Comparison of ENCODE assay signal across 1 cellular context in the genomic region with DNA sequence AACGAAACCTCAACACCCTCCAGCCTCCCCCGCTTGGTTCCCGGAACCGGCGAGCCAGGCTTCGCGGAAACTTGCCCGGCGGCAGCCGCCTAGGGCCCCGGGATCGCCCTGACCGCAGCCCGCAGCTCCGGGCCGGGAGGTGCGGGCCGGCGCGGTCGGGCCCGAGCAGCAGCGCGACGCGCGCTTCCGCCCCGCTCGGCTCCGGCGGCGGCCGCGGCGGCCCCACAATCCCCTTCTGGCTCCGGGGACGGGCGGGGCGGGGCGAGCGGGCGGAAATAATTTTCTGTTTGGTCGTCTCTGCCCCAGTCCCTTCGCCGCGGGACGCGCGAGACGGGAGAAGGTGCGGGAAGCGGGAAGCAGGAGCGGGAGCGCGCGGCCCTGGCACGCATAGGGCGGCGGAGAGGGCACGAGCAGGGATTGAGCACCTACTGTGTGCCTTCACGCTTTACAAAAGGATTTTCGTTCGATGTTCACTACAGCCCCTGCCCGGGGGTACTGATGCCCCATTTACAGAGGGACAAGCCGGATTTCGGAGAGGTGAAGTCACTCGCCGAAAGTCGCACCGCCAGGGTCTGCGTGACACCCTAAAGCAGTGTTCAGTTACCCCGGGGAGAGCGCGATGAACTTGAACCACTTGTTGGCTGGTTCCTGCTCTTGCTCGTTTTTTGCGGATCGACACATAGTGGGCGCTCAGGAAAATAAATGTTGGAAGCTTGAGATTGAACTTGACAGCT.
A peak's percentile ranks its signal among the peaks of the same experiment; 100 is the strongest.
TF ChIP-seq lines count a peak whose summit lies in the region.

No MANE protein-coding gene starts in this region.

TF ChIP-seq in SK-N-SH, 30 proteins besides CTCF, POLR2A, EP300 and RAD21:
- TF ChIP-seq SIN3A (IDR thresholded peaks at IDR 0.05; ENCODE audit: borderline replicate concordance, low read depth, low read length) (no peak), MXI1 (IDR thresholded peaks at IDR 0.05; ENCODE audit: low read depth, low read length) (no peak), JUND (IDR thresholded peaks at IDR 0.05) (no peak), TAF1 (IDR thresholded peaks at IDR 0.05; ENCODE audit: borderline replicate concordance, low read depth, low read length) (0 out of 2 replicates have a peak, but pooled peaks have one; percentile 35), SMC3 (IDR thresholded peaks at IDR 0.05; ENCODE audit: low read depth, low read length) (no peak), GABPA (IDR thresholded peaks at IDR 0.05; ENCODE audit: low read depth) (peak; percentile 72), FOXM1 (IDR thresholded peaks at IDR 0.05; ENCODE audit: low read depth) (no peak), CHD2 (IDR thresholded peaks at IDR 0.05; ENCODE audit: low read length, partially characterized antibody) (peak; percentile 97), GATA2 (CRISPR knock-in tag; IDR thresholded peaks at IDR 0.05) (no peak), RFX5 (IDR thresholded peaks at IDR 0.05; ENCODE audit: low read length) (no peak), YY1 (IDR thresholded peaks at IDR 0.05; ENCODE audit: low read depth) (no peak), NFIC (IDR thresholded peaks at IDR 0.05; ENCODE audit: borderline replicate concordance) (0 out of 2 replicates have a peak, but pooled peaks have one; percentile 4), POLR2AphosphoS5 (IDR thresholded peaks at IDR 0.05; ENCODE audit: low read depth, low read length) (peak; percentile 73), RXRA (IDR thresholded peaks at IDR 0.05; ENCODE audit: borderline replicate concordance, low read depth) (no peak), TEAD4 (IDR thresholded peaks at IDR 0.05; ENCODE audit: borderline replicate concordance, insufficient read depth) (no peak), FOXJ3 (CRISPR knock-in tag; IDR thresholded peaks at IDR 0.05) (no peak), MEF2A (IDR thresholded peaks at IDR 0.05; ENCODE audit: borderline replicate concordance, low read depth) (no peak), TCF12 (IDR thresholded peaks at IDR 0.05) (no peak), RCOR1 (IDR thresholded peaks at IDR 0.05; ENCODE audit: low read length) (no peak), ELF1 (IDR thresholded peaks at IDR 0.05) (peak; percentile 71), EZH2phosphoT487 (IDR thresholded peaks at IDR 0.05; ENCODE audit: borderline replicate concordance, low read depth) (no peak), FOSL2 (IDR thresholded peaks at IDR 0.05; ENCODE audit: borderline replicate concordance, low read depth) (no peak)
- TF ChIP-seq, protein P1, sequence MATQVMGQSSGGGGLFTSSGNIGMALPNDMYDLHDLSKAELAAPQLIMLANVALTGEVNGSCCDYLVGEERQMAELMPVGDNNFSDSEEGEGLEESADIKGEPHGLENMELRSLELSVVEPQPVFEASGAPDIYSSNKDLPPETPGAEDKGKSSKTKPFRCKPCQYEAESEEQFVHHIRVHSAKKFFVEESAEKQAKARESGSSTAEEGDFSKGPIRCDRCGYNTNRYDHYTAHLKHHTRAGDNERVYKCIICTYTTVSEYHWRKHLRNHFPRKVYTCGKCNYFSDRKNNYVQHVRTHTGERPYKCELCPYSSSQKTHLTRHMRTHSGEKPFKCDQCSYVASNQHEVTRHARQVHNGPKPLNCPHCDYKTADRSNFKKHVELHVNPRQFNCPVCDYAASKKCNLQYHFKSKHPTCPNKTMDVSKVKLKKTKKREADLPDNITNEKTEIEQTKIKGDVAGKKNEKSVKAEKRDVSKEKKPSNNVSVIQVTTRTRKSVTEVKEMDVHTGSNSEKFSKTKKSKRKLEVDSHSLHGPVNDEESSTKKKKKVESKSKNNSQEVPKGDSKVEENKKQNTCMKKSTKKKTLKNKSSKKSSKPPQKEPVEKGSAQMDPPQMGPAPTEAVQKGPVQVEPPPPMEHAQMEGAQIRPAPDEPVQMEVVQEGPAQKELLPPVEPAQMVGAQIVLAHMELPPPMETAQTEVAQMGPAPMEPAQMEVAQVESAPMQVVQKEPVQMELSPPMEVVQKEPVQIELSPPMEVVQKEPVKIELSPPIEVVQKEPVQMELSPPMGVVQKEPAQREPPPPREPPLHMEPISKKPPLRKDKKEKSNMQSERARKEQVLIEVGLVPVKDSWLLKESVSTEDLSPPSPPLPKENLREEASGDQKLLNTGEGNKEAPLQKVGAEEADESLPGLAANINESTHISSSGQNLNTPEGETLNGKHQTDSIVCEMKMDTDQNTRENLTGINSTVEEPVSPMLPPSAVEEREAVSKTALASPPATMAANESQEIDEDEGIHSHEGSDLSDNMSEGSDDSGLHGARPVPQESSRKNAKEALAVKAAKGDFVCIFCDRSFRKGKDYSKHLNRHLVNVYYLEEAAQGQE (IDR thresholded peaks at IDR 0.05; ENCODE audit: low read depth, low read length), result no peak
- TF ChIP-seq, protein P2, sequence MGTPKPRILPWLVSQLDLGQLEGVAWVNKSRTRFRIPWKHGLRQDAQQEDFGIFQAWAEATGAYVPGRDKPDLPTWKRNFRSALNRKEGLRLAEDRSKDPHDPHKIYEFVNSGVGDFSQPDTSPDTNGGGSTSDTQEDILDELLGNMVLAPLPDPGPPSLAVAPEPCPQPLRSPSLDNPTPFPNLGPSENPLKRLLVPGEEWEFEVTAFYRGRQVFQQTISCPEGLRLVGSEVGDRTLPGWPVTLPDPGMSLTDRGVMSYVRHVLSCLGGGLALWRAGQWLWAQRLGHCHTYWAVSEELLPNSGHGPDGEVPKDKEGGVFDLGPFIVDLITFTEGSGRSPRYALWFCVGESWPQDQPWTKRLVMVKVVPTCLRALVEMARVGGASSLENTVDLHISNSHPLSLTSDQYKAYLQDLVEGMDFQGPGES (IDR thresholded peaks at IDR 0.05; ENCODE audit: low read depth, low read length), result no peak
- TF ChIP-seq, protein P3, sequence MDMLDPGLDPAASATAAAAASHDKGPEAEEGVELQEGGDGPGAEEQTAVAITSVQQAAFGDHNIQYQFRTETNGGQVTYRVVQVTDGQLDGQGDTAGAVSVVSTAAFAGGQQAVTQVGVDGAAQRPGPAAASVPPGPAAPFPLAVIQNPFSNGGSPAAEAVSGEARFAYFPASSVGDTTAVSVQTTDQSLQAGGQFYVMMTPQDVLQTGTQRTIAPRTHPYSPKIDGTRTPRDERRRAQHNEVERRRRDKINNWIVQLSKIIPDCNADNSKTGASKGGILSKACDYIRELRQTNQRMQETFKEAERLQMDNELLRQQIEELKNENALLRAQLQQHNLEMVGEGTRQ (IDR thresholded peaks at IDR 0.05; ENCODE audit: borderline replicate concordance, low read depth, low read length), result no peak
- TF ChIP-seq, protein P4, sequence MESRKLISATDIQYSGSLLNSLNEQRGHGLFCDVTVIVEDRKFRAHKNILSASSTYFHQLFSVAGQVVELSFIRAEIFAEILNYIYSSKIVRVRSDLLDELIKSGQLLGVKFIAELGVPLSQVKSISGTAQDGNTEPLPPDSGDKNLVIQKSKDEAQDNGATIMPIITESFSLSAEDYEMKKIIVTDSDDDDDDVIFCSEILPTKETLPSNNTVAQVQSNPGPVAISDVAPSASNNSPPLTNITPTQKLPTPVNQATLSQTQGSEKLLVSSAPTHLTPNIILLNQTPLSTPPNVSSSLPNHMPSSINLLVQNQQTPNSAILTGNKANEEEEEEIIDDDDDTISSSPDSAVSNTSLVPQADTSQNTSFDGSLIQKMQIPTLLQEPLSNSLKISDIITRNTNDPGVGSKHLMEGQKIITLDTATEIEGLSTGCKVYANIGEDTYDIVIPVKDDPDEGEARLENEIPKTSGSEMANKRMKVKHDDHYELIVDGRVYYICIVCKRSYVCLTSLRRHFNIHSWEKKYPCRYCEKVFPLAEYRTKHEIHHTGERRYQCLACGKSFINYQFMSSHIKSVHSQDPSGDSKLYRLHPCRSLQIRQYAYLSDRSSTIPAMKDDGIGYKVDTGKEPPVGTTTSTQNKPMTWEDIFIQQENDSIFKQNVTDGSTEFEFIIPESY (IDR thresholded peaks at IDR 0.05; ENCODE audit: borderline replicate concordance, low read depth), result peak; percentile 93
- TF ChIP-seq, protein P5, sequence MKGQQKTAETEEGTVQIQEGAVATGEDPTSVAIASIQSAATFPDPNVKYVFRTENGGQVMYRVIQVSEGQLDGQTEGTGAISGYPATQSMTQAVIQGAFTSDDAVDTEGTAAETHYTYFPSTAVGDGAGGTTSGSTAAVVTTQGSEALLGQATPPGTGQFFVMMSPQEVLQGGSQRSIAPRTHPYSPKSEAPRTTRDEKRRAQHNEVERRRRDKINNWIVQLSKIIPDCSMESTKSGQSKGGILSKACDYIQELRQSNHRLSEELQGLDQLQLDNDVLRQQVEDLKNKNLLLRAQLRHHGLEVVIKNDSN (IDR thresholded peaks at IDR 0.05; ENCODE audit: borderline replicate concordance, low read depth), result no peak
- TF ChIP-seq, protein P6, sequence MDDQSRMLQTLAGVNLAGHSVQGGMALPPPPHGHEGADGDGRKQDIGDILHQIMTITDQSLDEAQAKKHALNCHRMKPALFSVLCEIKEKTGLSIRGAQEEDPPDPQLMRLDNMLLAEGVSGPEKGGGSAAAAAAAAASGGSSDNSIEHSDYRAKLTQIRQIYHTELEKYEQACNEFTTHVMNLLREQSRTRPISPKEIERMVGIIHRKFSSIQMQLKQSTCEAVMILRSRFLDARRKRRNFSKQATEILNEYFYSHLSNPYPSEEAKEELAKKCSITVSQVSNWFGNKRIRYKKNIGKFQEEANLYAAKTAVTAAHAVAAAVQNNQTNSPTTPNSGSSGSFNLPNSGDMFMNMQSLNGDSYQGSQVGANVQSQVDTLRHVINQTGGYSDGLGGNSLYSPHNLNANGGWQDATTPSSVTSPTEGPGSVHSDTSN (IDR thresholded peaks at IDR 0.05), result no peak
